4 cellular contexts compared by ENCODE assay signal in the genomic region with DNA sequence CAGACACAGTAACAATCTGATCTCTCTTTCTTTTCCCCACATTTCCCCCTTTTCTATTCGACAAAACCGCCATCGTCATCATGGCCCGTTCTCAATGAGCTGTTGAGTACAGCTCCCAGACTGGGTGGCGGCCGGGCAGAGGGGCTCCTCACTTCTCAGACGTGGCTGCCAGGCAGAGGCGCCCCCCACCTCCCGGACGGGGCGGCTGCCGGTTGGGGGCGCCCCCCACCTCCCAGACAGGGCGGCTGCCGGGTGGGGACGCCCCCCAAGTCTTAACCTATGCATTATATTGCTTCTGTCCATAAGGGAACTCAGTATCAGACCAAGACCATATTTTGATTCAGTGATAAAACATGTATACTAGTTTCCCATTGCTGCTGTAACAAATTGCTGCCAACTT. TPM values are rescaled to one million over a fixed set of nuclear protein-coding genes. Genes with fewer than 3 reads are reported as not detected.
"Had no signal": no experiment of that assay in that cellular context is flagged by ENCODE, and none has a peak within 500 bp of the region (broad histone marks: within the 10 kb centered on the region; RNA-seq: fewer than 3 reads in every experiment).

No MANE protein-coding gene starts in this region.

RNA-seq across cellular contexts. Expression of a gene that starts 5.8 kb away (rescaled TPM):
- total RNA-seq: LHCN-M2, M059J, MCF 10A, NCI-H460 had no signal
